In the genomic region with DNA sequence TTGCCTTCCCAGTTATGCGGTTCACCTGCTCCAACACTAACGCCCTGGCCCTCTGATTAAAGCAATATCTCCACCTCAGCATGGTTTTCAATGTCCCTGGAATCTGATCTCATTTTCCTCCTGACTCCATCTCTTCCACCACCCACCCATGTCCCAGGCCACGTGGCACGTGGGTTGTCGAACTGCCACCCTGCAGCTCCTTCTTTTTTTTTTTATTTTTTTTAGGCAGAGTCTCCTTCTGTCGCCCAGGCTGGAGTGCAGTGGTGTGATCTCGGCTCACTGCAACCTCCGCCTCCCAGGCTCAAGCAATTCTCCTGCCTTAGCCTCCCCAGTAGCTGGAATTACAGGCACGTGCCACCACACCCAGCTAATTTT, we compare ENCODE assay signal across 5 cellular contexts. TPM values are rescaled to one million over a fixed set of nuclear protein-coding genes. Genes with fewer than 3 reads are reported as not detected.
"Had no signal": no experiment of that assay in that cellular context is flagged by ENCODE, and none has a peak within 500 bp of the region (broad histone marks: within the 10 kb centered on the region; RNA-seq: fewer than 3 reads in every experiment).

No MANE protein-coding gene starts in this region.

RNA-seq across cellular contexts. Expression of a gene that starts 44.3 kb away (rescaled TPM):
- total RNA-seq: M059J, PC-3, Right ventricle myocardium superior, SJSA1 had no signal
- polyA plus RNA-seq: SK-N-SH had no signal
